ENCODE assay signal across 15 cellular contexts in genomic region chr5:72281430-72281763, GRCh38. TPM values are rescaled to one million over a fixed set of nuclear protein-coding genes. Genes with fewer than 3 reads are reported as not detected.
DNase-seq lines count a peak whose midpoint lies in the region; ATAC-seq and TF ChIP-seq lines count a peak whose summit lies in the region.
"Had no signal": no experiment of that assay in that cellular context is flagged by ENCODE, and none has a peak within 500 bp of the region (broad histone marks: within the 10 kb centered on the region; RNA-seq: fewer than 3 reads in every experiment).

No MANE protein-coding gene starts in this region.

- peak overlapping the region in 1 of 2 experiments; percentile 25 for H2BK12ac ChIP-seq in mesenchymal stem cell (ENCODE audit: low read length in 2 of 2)

- no peak overlapping the region for H3K4me2 ChIP-seq in mesenchymal stem cell (ENCODE audit: low read length, poor library complexity, severe bottlenecking)
- H3K4me2 ChIP-seq: BLaER1 treated with 17β-estradiol and CSF1 and Interleukin-3, amounts not matched to agents 10 nM and 100 nM had no signal

- H3K9me3 ChIP-seq in adrenal gland (replicated peaks in 1 of 3) (peaks cover 0 to under 1% (median 0%) of the 10 kb centered on the region in 3 donors), mesenchymal stem cell (ENCODE audit: control insufficient read depth, low read length) (no peaks in the 10 kb centered on the region), subcutaneous abdominal adipose tissue (ENCODE audit: control insufficient read depth in 5 of 5, low read length in 5 of 5) (no peaks in the 10 kb centered on the region)
- H3K9me3 ChIP-seq: suprapubic skin had no signal

- no peak for TF ChIP-seq POLR2A in adrenal gland (IDR thresholded peaks at IDR 0.05)

- no peak overlapping the region for H2BK15ac ChIP-seq in mesenchymal stem cell (ENCODE audit: low read depth, poor library complexity, severe bottlenecking)

- no peak overlapping the region for H3K23ac ChIP-seq in mesenchymal stem cell (ENCODE audit: low read length in 2 of 2)

- 0 out of 2 replicates have a peak overlapping the region, but pooled peaks have one; percentile 20 for H3K27ac Mint-ChIP-seq in HFFc6
- H3K27ac Mint-ChIP-seq: activated CD4-positive, alpha-beta T cell treated with anti-CD3 and anti-CD28 coated beads, Interleukin-2, amount 10 ng/mL, durations not matched to agents 7 days and 5 days; activated T-cell treated with anti-CD3 and anti-CD28 coated beads, Interleukin-2, amount 50 U/mL, for 24 hours had no signal

- H3K27me3 ChIP-seq in adrenal gland (no peaks in the 10 kb centered on the region), mesenchymal stem cell (ENCODE audit: control insufficient read depth in 1 of 2, insufficient read depth in 1 of 2, low read length in 2 of 2) (no peaks in the 10 kb centered on the region), subcutaneous abdominal adipose tissue (ENCODE audit: control insufficient read depth in 5 of 5, insufficient read depth in 4 of 5, low read length in 5 of 5) (no peaks in the 10 kb centered on the region)
- H3K27me3 ChIP-seq: BLaER1 treated with 17β-estradiol and CSF1 and Interleukin-3, amounts not matched to agents 10 nM and 100 nM; suprapubic skin had no signal

- H3K4me3 ChIP-seq in adrenal gland (no peak overlapping the region), mesenchymal stem cell (ENCODE audit: insufficient read depth in 1 of 2, low read depth in 1 of 2, low read length in 2 of 2) (no peak overlapping the region), subcutaneous abdominal adipose tissue (ENCODE audit: low read depth in 1 of 5, low read length in 5 of 5) (no peak overlapping the region)
- H3K4me3 ChIP-seq: BLaER1 treated with 17β-estradiol and CSF1 and Interleukin-3, amounts not matched to agents 10 nM and 100 nM; suprapubic skin had no signal

- TF ChIP-seq CTCF in HFFc6 (IDR thresholded peaks at IDR 0.05) (no peak), adrenal gland (IDR thresholded peaks at IDR 0.05) (no peak)

- 68 to 94% (median 88%) methylated on average over 1 of the region's 1 CpG for WGBS in adrenal gland, 4 donors
- WGBS in mesenchymal stem cell: 86% methylated on average over 1 of the region's 1 CpG

- H3K4me3 Mint-ChIP-seq in HFFc6: no peak overlapping the region
- H3K4me3 Mint-ChIP-seq: activated CD4-positive, alpha-beta T cell treated with anti-CD3 and anti-CD28 coated beads, Interleukin-2, amount 10 ng/mL, durations not matched to agents 7 days and 5 days; activated T-cell treated with anti-CD3 and anti-CD28 coated beads, Interleukin-2, amount 50 U/mL, for 24 hours had no signal

- peaks cover 32% of the 10 kb centered on the region for H3K36me3 Mint-ChIP-seq in HFFc6 (ENCODE audit: low read depth)

- no peak overlapping the region for H4K8ac ChIP-seq in mesenchymal stem cell (ENCODE audit: low read length)

- no peak overlapping the region for H3K4ac ChIP-seq in mesenchymal stem cell (ENCODE audit: low read depth in 1 of 2, low read length in 2 of 2)

- no peak overlapping the region for H2AK5ac ChIP-seq in mesenchymal stem cell (ENCODE audit: low read length, severe bottlenecking)

- no peaks in the 10 kb centered on the region for H3K27me3 Mint-ChIP-seq in HFFc6 (ENCODE audit: insufficient read depth)
- H3K27me3 Mint-ChIP-seq: activated CD4-positive, alpha-beta T cell treated with anti-CD3 and anti-CD28 coated beads, Interleukin-2, amount 10 ng/mL, durations not matched to agents 7 days and 5 days; activated T-cell treated with anti-CD3 and anti-CD28 coated beads, Interleukin-2, amount 50 U/mL, for 24 hours had no signal

- ATAC-seq in GM18861 (IDR thresholded peaks at IDR 0.05; ENCODE audit: unreplicated experiment): no peak

- peaks cover 41% of the 10 kb centered on the region for H3K4me1 Mint-ChIP-seq in HFFc6 (ENCODE audit: low read depth)
- H3K4me1 Mint-ChIP-seq: activated CD4-positive, alpha-beta T cell treated with anti-CD3 and anti-CD28 coated beads, Interleukin-2, amount 10 ng/mL, durations not matched to agents 7 days and 5 days had no signal

- DNase-seq in HFFc6: no peak
- DNase-seq in adrenal gland: no peak
- peak; percentile 26 for DNase-seq in mesenchymal stem cell
- DNase-seq in UCSD-AML1 (lab: John Stamatoyannopoulos, UW; ENCODE audit: unreplicated experiment): no peak
- no peak for DNase-seq in DMS53 treated with DMSO at 0.1 percent for 48 hours (lab: John Stamatoyannopoulos, UW; ENCODE audit: unreplicated experiment)
- no peak for DNase-seq in activated CD4-positive, alpha-beta T cell treated with anti-CD3 and anti-CD28 coated beads for 48 hours
- DNase-seq: activated T-cell treated with anti-CD3 and anti-CD28 coated beads, Interleukin-2, amount 50 U/mL, for 24 hours; DND-41; effector CD4-positive, alpha-beta T cell; NCI-H510A treated with DMSO at 0.1 percent for 48 hours had no signal

- H3K18ac ChIP-seq in mesenchymal stem cell (ENCODE audit: low read depth in 1 of 2, low read length in 2 of 2): no peak overlapping the region

- H3K9ac ChIP-seq in mesenchymal stem cell (ENCODE audit: low read length): peak overlapping the region; percentile 74
- H3K9ac ChIP-seq in subcutaneous abdominal adipose tissue (ENCODE audit: low read length in 5 of 5): peak overlapping the region in 3 of 5 donors; percentile 19 to 36 (median 30)
- H3K9ac ChIP-seq: BLaER1 treated with 17β-estradiol and CSF1 and Interleukin-3, amounts not matched to agents 10 nM and 100 nM had no signal

- no peak overlapping the region for H2BK5ac ChIP-seq in mesenchymal stem cell (ENCODE audit: low read depth, low read length, poor library complexity, severe bottlenecking)

- H2AFZ ChIP-seq in mesenchymal stem cell (ENCODE audit: low read depth, low read length): no peak overlapping the region

- H3K4me1 ChIP-seq in adrenal gland (replicated peaks in 1 of 2): peaks cover 28 to 55% of the 10 kb centered on the region in 2 donors
- H3K4me1 ChIP-seq in mesenchymal stem cell (ENCODE audit: control insufficient read depth, insufficient read depth, low read depth, low read length): no peaks in the 10 kb centered on the region
- H3K4me1 ChIP-seq in subcutaneous abdominal adipose tissue (ENCODE audit: control insufficient read depth in 5 of 5, insufficient read depth in 5 of 5, low read length in 5 of 5): peaks cover 2 to 44% (median 28%) of the 10 kb centered on the region in 5 donors

- no peak overlapping the region for H2BK120ac ChIP-seq in mesenchymal stem cell (ENCODE audit: low read depth, low read length)

- H3K36me3 ChIP-seq in adrenal gland (replicated peaks in 1 of 2) (no peaks in the 10 kb centered on the region), mesenchymal stem cell (ENCODE audit: control insufficient read depth in 1 of 2, insufficient read depth in 2 of 2, low read depth in 1 of 2, low read length in 2 of 2) (peaks cover 0 to 15% of the 10 kb centered on the region in 2 experiments), subcutaneous abdominal adipose tissue (ENCODE audit: control insufficient read depth in 5 of 5, insufficient read depth in 5 of 5, low read length in 5 of 5) (no peaks in the 10 kb centered on the region)

- intact Hi-C loops in adrenal gland (cut with DNase I): no loop called here

- H3K79me1 ChIP-seq in mesenchymal stem cell (replicated peaks; ENCODE audit: low read length, poor library complexity, severe bottlenecking): peaks cover 7% of the 10 kb centered on the region

- H3K14ac ChIP-seq in mesenchymal stem cell (ENCODE audit: low read length in 2 of 2): no peak overlapping the region

- no peak overlapping the region for H4K91ac ChIP-seq in mesenchymal stem cell (ENCODE audit: low read length)

- H3K27ac ChIP-seq in adrenal gland (peak overlapping the region in 4 of 5 donors; percentile 55 to 75 (median 68)), mesenchymal stem cell (ENCODE audit: low read length, poor library complexity, severe bottlenecking) (no peak overlapping the region), subcutaneous abdominal adipose tissue (ENCODE audit: low read depth, low read length) (peak overlapping the region; percentile 90)
- H3K27ac ChIP-seq: BLaER1 treated with 17β-estradiol and CSF1 and Interleukin-3, amounts not matched to agents 10 nM and 100 nM; suprapubic skin had no signal

- peaks cover 2% of the 10 kb centered on the region; the same call in 1 of the 2 replicates for H3K9me3 Mint-ChIP-seq in HFFc6

RNA-seq across cellular contexts. Expression of gene MRPS27, which starts 38.6 kb away (rescaled TPM):
- 10 to 100 TPM; 46.1 to 74.1 (median 57.9) TPM for total RNA-seq in HFFc6 (2021; fragmentation: NEBNext Ultra II Directional; extraction: Animal tissue kit (Norgen Biotek cat#: 25700))
- 10 to 100 TPM; 61.1 to 91.9 (median 69.7) TPM for total RNA-seq in adrenal gland
- polyA plus RNA-seq in adrenal gland: 10 to 100 TPM; 20.8 to 92.8 (median 25.9) TPM
- polyA plus RNA-seq in mesenchymal stem cell (2013, experiment 1 of 2): 34.7 TPM
- polyA plus RNA-seq in mesenchymal stem cell (2013, experiment 2 of 2): 34.6 TPM

RNA-seq across cellular contexts. Expression of gene PTCD2, which starts 38.8 kb away (rescaled TPM):
- total RNA-seq in HFFc6 (2021; fragmentation: NEBNext Ultra II Directional; extraction: Animal tissue kit (Norgen Biotek cat#: 25700)): 10 to 100 TPM; 10.8 to 14.4 (median 12.9) TPM
- total RNA-seq in adrenal gland: 10 to 100 TPM; 11.9 to 20.6 (median 14.2) TPM
- polyA plus RNA-seq in adrenal gland: 10 to 100 TPM in 1 of 3 donors, 1 to 10 TPM in 2; 1.7 to 18.0 (median 3.2) TPM
- 5.4 TPM for polyA plus RNA-seq in mesenchymal stem cell (2013, experiment 1 of 2)
- 4.9 TPM for polyA plus RNA-seq in mesenchymal stem cell (2013, experiment 2 of 2)
